Comparison of ENCODE assay signal across 12 cellular contexts in genomic region chr18:29147944-29148343, GRCh38.
DNase-seq lines count a peak whose midpoint lies in the region; ATAC-seq and TF ChIP-seq lines count a peak whose summit lies in the region.
"Had no signal": no experiment of that assay in that cellular context is flagged by ENCODE, and none has a peak within 500 bp of the region (broad histone marks: within the 10 kb centered on the region; RNA-seq: fewer than 3 reads in every experiment).

No MANE protein-coding gene starts in this region.

- ATAC-seq in GM23338: peak; percentile 90
- ATAC-seq in left colon: no peak
- ATAC-seq in stimulated activated naive CD8-positive, alpha-beta T cell treated with anti-CD3 and anti-CD28 coated beads, Interleukin-15, amount 100 ng/mL, for 72 hours: no peak
- no peak for ATAC-seq in mucosa of descending colon
- ATAC-seq: activated T-helper 17 cell treated with anti-CD3 and anti-CD28 coated beads, Interleukin-2, amount 50 U/mL, for 72 hours; naive thymus-derived CD8-positive, alpha-beta T cell had no signal

- no peaks in the 10 kb centered on the region for H3F3A ChIP-seq in GM23338 (replicated peaks; ENCODE audit: low read depth)

- no peak overlapping the region for H3K4me3 Mint-ChIP-seq in GM23338
- H3K4me3 Mint-ChIP-seq in stimulated activated naive CD8-positive, alpha-beta T cell treated with anti-CD3 and anti-CD28 coated beads, Interleukin-15, amount 100 ng/mL, for 72 hours: no peak overlapping the region
- H3K4me3 Mint-ChIP-seq: activated T-helper 17 cell treated with anti-CD3 and anti-CD28 coated beads, Interleukin-2, amount 50 U/mL, for 72 hours; naive thymus-derived CD8-positive, alpha-beta T cell; T-helper 1 cell treated with Interleukin-12 subunit alpha and Interleukin-12 subunit beta and Interleukin-4 antibody, amounts not matched to agents 30 μg/mL and 1 μg/mL, for 36 hours had no signal

- H3K9me3 Mint-ChIP-seq in GM23338: no peaks in the 10 kb centered on the region
- peaks cover 4 to 7% of the 10 kb centered on the region in 2 donors for H3K9me3 Mint-ChIP-seq in stimulated activated naive CD8-positive, alpha-beta T cell treated with anti-CD3 and anti-CD28 coated beads, Interleukin-15, amount 100 ng/mL, for 72 hours

- DNase-seq in GM23338 (ENCODE audit: low spot score): peak; percentile 68
- peak; percentile 5 for DNase-seq in SK-N-MC (ENCODE audit: low read depth, low spot score)
- peak; percentile 32 to 73 for DNase-seq in foreskin fibroblast
- DNase-seq in middle frontal gyrus (ENCODE audit: extremely low spot score, low spot score): no peak
- no peak for DNase-seq in left colon
- no peak for DNase-seq in stimulated activated naive CD8-positive, alpha-beta T cell treated with anti-CD3 and anti-CD28 coated beads, Interleukin-15, amount 100 ng/mL, for 72 hours
- no peak for DNase-seq in mucosa of descending colon
- DNase-seq: naive thymus-derived CD8-positive, alpha-beta T cell; NCI-H1092 treated with DMSO at 0.1 percent for 48 hours had no signal

- no peaks in the 10 kb centered on the region for H4K20me1 ChIP-seq in GM23338 (replicated peaks; ENCODE audit: insufficient read depth)

- no peaks in the 10 kb centered on the region for H3K9me2 ChIP-seq in GM23338 (ENCODE audit: insufficient read depth)

- H3K9me3 ChIP-seq in SK-N-MC (ENCODE audit: low read depth, low read length): no peaks in the 10 kb centered on the region
- peaks cover 5% of the 10 kb centered on the region for H3K9me3 ChIP-seq in mucosa of descending colon

- H3K27ac ChIP-seq in ACC112 (ENCODE audit: low read depth, low read length): 0 out of 2 replicates have a peak overlapping the region, but pooled peaks have one; percentile 14
- H3K27ac ChIP-seq in GM23338 (ENCODE audit: low read depth): no peak overlapping the region
- H3K27ac ChIP-seq in SK-N-MC: peak overlapping the region; percentile 14; the same call in 1 of the 2 replicates

- no peak overlapping the region for H3K9ac ChIP-seq in SK-N-MC (ENCODE audit: insufficient read length)

- no peak overlapping the region for H3K4me2 ChIP-seq in GM23338

- H3K4me1 ChIP-seq in ACC112 (ENCODE audit: control insufficient read depth, insufficient read depth, low read length, unreplicated experiment) (peaks cover 5% of the 10 kb centered on the region), GM23338 (ENCODE audit: insufficient read depth) (peaks cover 7% of the 10 kb centered on the region; the same call in 1 of the 2 replicates), mucosa of descending colon (ENCODE audit: low read depth) (no peaks in the 10 kb centered on the region)

- peaks cover 2% of the 10 kb centered on the region; the same call in 1 of the 3 replicates for H3K36me3 Mint-ChIP-seq in GM23338 (ENCODE audit: low read depth)
- H3K36me3 Mint-ChIP-seq: naive thymus-derived CD8-positive, alpha-beta T cell had no signal

- peaks cover 2% of the 10 kb centered on the region for H3K27me3 Mint-ChIP-seq in GM23338 (ENCODE audit: insufficient read depth, low read depth, poor library complexity)
- no peaks in the 10 kb centered on the region for H3K27me3 Mint-ChIP-seq in stimulated activated naive CD8-positive, alpha-beta T cell treated with anti-CD3 and anti-CD28 coated beads, Interleukin-15, amount 100 ng/mL, for 72 hours
- H3K27me3 Mint-ChIP-seq: activated T-helper 17 cell treated with anti-CD3 and anti-CD28 coated beads, Interleukin-2, amount 50 U/mL, for 72 hours; naive thymus-derived CD8-positive, alpha-beta T cell had no signal

- H3K27me3 ChIP-seq in ACC112 (ENCODE audit: insufficient read depth, low read length): no peaks in the 10 kb centered on the region
- no peaks in the 10 kb centered on the region for H3K27me3 ChIP-seq in GM23338 (ENCODE audit: insufficient read depth)

- TF ChIP-seq CTCF in GM23338 (conservative IDR thresholded peaks at IDR 0.05; ENCODE audit: low read depth in 2 of 2): no peak
- no peak for TF ChIP-seq CTCF in foreskin fibroblast (IDR thresholded peaks at IDR 0.05; ENCODE audit: low read depth, low read length)
- TF ChIP-seq CTCF in mucosa of descending colon (IDR thresholded peaks at IDR 0.05): no peak

- H3K36me3 ChIP-seq in ACC112 (ENCODE audit: insufficient read depth, low read length): no peaks in the 10 kb centered on the region
- H3K36me3 ChIP-seq in GM23338 (ENCODE audit: insufficient read depth): no peaks in the 10 kb centered on the region
- no peaks in the 10 kb centered on the region for H3K36me3 ChIP-seq in SK-N-MC (ENCODE audit: insufficient read depth, low read length)
- no peaks in the 10 kb centered on the region for H3K36me3 ChIP-seq in mucosa of descending colon (ENCODE audit: low read depth)

- H3K79me2 ChIP-seq in ACC112 (ENCODE audit: control insufficient read depth, insufficient read depth, low read length, unreplicated experiment) (no peaks in the 10 kb centered on the region), GM23338 (replicated peaks; ENCODE audit: insufficient read depth) (no peaks in the 10 kb centered on the region)

- H3K27ac Mint-ChIP-seq in GM23338: peak overlapping the region; percentile 52; the same call in 1 of the 2 replicates
- H3K27ac Mint-ChIP-seq in stimulated activated naive CD8-positive, alpha-beta T cell treated with anti-CD3 and anti-CD28 coated beads, Interleukin-15, amount 100 ng/mL, for 72 hours: no peak overlapping the region
- H3K27ac Mint-ChIP-seq: activated T-helper 17 cell treated with anti-CD3 and anti-CD28 coated beads, Interleukin-2, amount 50 U/mL, for 72 hours; naive thymus-derived CD8-positive, alpha-beta T cell; T-helper 1 cell treated with Interleukin-12 subunit alpha and Interleukin-12 subunit beta and Interleukin-4 antibody, amounts not matched to agents 30 μg/mL and 1 μg/mL, for 36 hours had no signal

- H3K4me1 Mint-ChIP-seq in GM23338: peaks cover 16% of the 10 kb centered on the region; the same call in 2 of the 3 replicates
- no peaks in the 10 kb centered on the region for H3K4me1 Mint-ChIP-seq in stimulated activated naive CD8-positive, alpha-beta T cell treated with anti-CD3 and anti-CD28 coated beads, Interleukin-15, amount 100 ng/mL, for 72 hours
- H3K4me1 Mint-ChIP-seq: activated T-helper 17 cell treated with anti-CD3 and anti-CD28 coated beads, Interleukin-2, amount 50 U/mL, for 72 hours; naive thymus-derived CD8-positive, alpha-beta T cell had no signal

- intact Hi-C loops in left colon (cut with DNase I, micrococcal nuclease) (no loop called here), mucosa of descending colon (cut with DNase I, micrococcal nuclease) (no loop called here)

- H3K4me3 ChIP-seq in ACC112 (ENCODE audit: low read depth, low read length) (no peak overlapping the region), GM23338 (no peak overlapping the region), SK-N-MC (peak overlapping the region; percentile 32), foreskin fibroblast (ENCODE audit: low read depth in 1 of 2, low read length in 2 of 2) (no peak overlapping the region), mucosa of descending colon (no peak overlapping the region)

- H2AFZ ChIP-seq in ACC112 (ENCODE audit: low read length, unreplicated experiment) (peak overlapping the region; percentile 78), GM23338 (peak overlapping the region; percentile 13; the same call in 1 of the 2 replicates)

TF ChIP-seq in GM23338, 12 proteins besides CTCF, POLR2A, EP300 and RAD21 (continues in another document):
- TF ChIP-seq POLR2AphosphoS5 (IDR thresholded peaks at IDR 0.05; ENCODE audit: low read depth) (no peak), EZH2 (IDR thresholded peaks at IDR 0.05; ENCODE audit: low read depth, unreplicated experiment) (no peak), REST (IDR thresholded peaks at IDR 0.05; ENCODE audit: unreplicated experiment) (no peak), EZH2phosphoT487 (IDR thresholded peaks at IDR 0.05; ENCODE audit: unreplicated experiment) (no peak), CREB1 (CRISPR knock-in tag; IDR thresholded peaks at IDR 0.05; ENCODE audit: low read depth) (peak; percentile 32; the same call in 1 of the 2 replicates), NANOG (IDR thresholded peaks at IDR 0.05; ENCODE audit: borderline replicate concordance) (no peak), JUNB (IDR thresholded peaks at IDR 0.05; ENCODE audit: unreplicated experiment) (no peak), ZNF114 (CRISPR knock-in tag; IDR thresholded peaks at IDR 0.05) (no peak), STAT1 (IDR thresholded peaks at IDR 0.05; ENCODE audit: unreplicated experiment) (no peak)
- TF ChIP-seq, protein P1, sequence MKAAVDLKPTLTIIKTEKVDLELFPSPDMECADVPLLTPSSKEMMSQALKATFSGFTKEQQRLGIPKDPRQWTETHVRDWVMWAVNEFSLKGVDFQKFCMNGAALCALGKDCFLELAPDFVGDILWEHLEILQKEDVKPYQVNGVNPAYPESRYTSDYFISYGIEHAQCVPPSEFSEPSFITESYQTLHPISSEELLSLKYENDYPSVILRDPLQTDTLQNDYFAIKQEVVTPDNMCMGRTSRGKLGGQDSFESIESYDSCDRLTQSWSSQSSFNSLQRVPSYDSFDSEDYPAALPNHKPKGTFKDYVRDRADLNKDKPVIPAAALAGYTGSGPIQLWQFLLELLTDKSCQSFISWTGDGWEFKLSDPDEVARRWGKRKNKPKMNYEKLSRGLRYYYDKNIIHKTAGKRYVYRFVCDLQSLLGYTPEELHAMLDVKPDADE (IDR thresholded peaks at IDR 0.05): peak; percentile 74

Comparison
In these comparisons a context has a peak if more than half of its experiments do, and no peak if none do; other contexts are left out.
1. DNase-seq: peak in GM23338 (single experiment), SK-N-MC (single experiment) and foreskin fibroblast (2 of 2); none in middle frontal gyrus (single experiment), left colon (0 of 2), stimulated activated naive CD8-positive, alpha-beta T cell treated with anti-CD3 and anti-CD28 coated beads, Interleukin-15, amount 100 ng/mL, for 72 hours (0 of 2) and mucosa of descending colon (0 of 3).